15 cellular contexts compared by ENCODE assay signal in the genomic region with DNA sequence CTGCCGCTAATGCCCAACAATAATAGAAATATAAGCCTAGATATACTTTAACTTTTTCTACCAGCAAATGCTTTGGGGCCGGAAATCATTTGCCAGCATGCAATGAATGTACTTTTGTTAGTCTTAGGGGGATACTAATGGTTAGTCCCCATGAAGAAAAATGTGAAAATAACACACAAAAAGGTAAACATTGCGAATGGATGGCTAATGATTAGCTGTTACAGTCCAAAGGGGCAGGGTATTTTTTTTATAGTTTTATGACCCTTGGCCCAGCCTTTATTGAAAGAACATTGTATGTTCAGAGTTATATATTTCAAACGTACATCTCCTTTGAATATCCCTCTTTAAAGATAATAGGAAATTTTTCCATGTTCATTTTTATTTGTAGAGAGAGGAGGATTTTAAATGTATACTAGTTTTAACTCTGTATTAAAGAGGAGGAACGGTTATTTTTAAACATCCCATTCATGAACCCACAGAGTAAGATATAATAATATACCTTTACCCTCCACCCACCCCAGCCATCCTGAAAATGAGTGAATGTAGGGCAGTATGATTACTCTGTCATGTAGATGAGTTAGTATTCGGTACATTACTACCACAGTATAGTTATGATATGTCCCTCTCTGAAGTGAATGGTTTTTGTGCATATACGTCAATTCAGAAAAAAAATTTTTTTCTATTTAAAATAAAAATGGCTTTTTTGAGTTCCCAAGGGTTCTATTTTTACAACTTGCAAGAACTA.
DNase-seq lines count a peak whose midpoint lies in the region; ATAC-seq and TF ChIP-seq lines count a peak whose summit lies in the region.
"Had no signal": no experiment of that assay in that cellular context is flagged by ENCODE, and none has a peak within 500 bp of the region (broad histone marks: within the 10 kb centered on the region; RNA-seq: fewer than 3 reads in every experiment).

No MANE protein-coding gene starts in this region.

- H3K14ac ChIP-seq in neuronal stem cell (ENCODE audit: low read length): no peak overlapping the region

- peak overlapping the region; percentile 81 for H3K4me3 Mint-ChIP-seq in activated T-helper 17 cell treated with anti-CD3 and anti-CD28 coated beads, Interleukin-2, amount 50 U/mL, for 72 hours
- no peak overlapping the region for H3K4me3 Mint-ChIP-seq in T-cell
- H3K4me3 Mint-ChIP-seq: neural crest cell had no signal

- H3K79me1 ChIP-seq in neuronal stem cell (ENCODE audit: low read depth, low read length): no peaks in the 10 kb centered on the region

- peaks cover 38% of the 10 kb centered on the region for H3F3A ChIP-seq in DOHH2 (ENCODE audit: control insufficient read depth, insufficient read depth)

- no peak overlapping the region for H2BK5ac ChIP-seq in neuronal stem cell (ENCODE audit: low read length)

- H3K27ac Mint-ChIP-seq in activated T-helper 17 cell treated with anti-CD3 and anti-CD28 coated beads, Interleukin-2, amount 50 U/mL, for 72 hours: peak overlapping the region; percentile 93
- H3K27ac Mint-ChIP-seq in T-cell: no peak overlapping the region

- H3K9me3 Mint-ChIP-seq in activated T-helper 17 cell treated with anti-CD3 and anti-CD28 coated beads, Interleukin-2, amount 50 U/mL, for 72 hours: no peaks in the 10 kb centered on the region
- H3K9me3 Mint-ChIP-seq in T-cell: peaks cover 0 to 5% (median 2%) of the 10 kb centered on the region in 3 donors
- H3K9me3 Mint-ChIP-seq: effector memory CD8-positive, alpha-beta T cell; neural crest cell had no signal

- POLR2A ChIA-PET in T-cell (lab: Charles Lee): no interaction called here

- H3K4me1 ChIP-seq in DOHH2 (ENCODE audit: control insufficient read depth, low read length): peaks cover 100% of the 10 kb centered on the region
- H3K4me1 ChIP-seq in muscle layer of duodenum (ENCODE audit: control insufficient read depth in 1 of 2, insufficient read depth in 2 of 2, low read length in 2 of 2): peaks cover 18% of the 10 kb centered on the region in 2 donors
- no peaks in the 10 kb centered on the region for H3K4me1 ChIP-seq in neuronal stem cell (ENCODE audit: control insufficient read depth in 2 of 2, insufficient read depth in 1 of 2, low read depth in 1 of 2, low read length in 2 of 2)

- no peaks in the 10 kb centered on the region for H3K9me2 ChIP-seq in DOHH2 (replicated peaks; ENCODE audit: control insufficient read depth, low read length)

- no peak for TF ChIP-seq CTCF in DOHH2 (IDR thresholded peaks at IDR 0.05; ENCODE audit: low read depth, low read length, poor library complexity, severe bottlenecking)

- CTCF ChIA-PET in T-cell (lab: Charles Lee): interaction anchor here in 1 of 2 donors (1.5 kb wide), 1 partner anchor 280 kb away, joined by 4 read pairs; no protein-coding TSS in a partner anchor

- H4K8ac ChIP-seq in neuronal stem cell (ENCODE audit: low read depth, low read length): no peak overlapping the region

- H3K9me3 ChIP-seq in DOHH2 (ENCODE audit: control insufficient read depth, insufficient read depth, low read length): no peaks in the 10 kb centered on the region
- H3K9me3 ChIP-seq in muscle layer of duodenum (ENCODE audit: control insufficient read depth in 1 of 2, low read length in 2 of 2): no peaks in the 10 kb centered on the region
- H3K9me3 ChIP-seq in neuronal stem cell (replicated peaks in 1 of 2; ENCODE audit: control insufficient read depth in 2 of 2, insufficient read depth in 1 of 2, low read depth in 1 of 2, low read length in 2 of 2): no peaks in the 10 kb centered on the region
- H3K9me3 ChIP-seq: upper lobe of left lung had no signal

- DNase-seq in putamen (ENCODE audit: low spot score) (no peak), neuronal stem cell (ENCODE audit: low spot score) (no peak), amniotic stem cell (lab: John Stamatoyannopoulos, UW) (no peak), T-cell (no peak)
- DNase-seq: effector memory CD8-positive, alpha-beta T cell; NCI-H1048; T-helper 9 cell; upper lobe of left lung had no signal

- ATAC-seq in HG02610 (IDR thresholded peaks at IDR 0.05; ENCODE audit: unreplicated experiment) (peak; percentile 61), T-cell (replicated peaks in 1 of 4) (no peak)
- ATAC-seq in activated T-helper 17 cell treated with anti-CD3 and anti-CD28 coated beads, Interleukin-2, amount 50 U/mL, for 72 hours (replicated peaks): peak; percentile 84

- no peak overlapping the region for H3K18ac ChIP-seq in neuronal stem cell (ENCODE audit: low read length)

- H4K91ac ChIP-seq in neuronal stem cell (ENCODE audit: low read depth, low read length, poor library complexity): no peak overlapping the region

- no peak overlapping the region for H3K23ac ChIP-seq in neuronal stem cell (ENCODE audit: low read depth, low read length, poor library complexity)

- H3K4me1 Mint-ChIP-seq in activated T-helper 17 cell treated with anti-CD3 and anti-CD28 coated beads, Interleukin-2, amount 50 U/mL, for 72 hours: peaks cover 35% of the 10 kb centered on the region
- peaks cover 58 to 84% (median 68%) of the 10 kb centered on the region in 3 donors for H3K4me1 Mint-ChIP-seq in T-cell

- H2AFZ ChIP-seq in neuronal stem cell (ENCODE audit: low read length): no peak overlapping the region

- WGBS in neuronal stem cell (ENCODE audit: extremely low coverage in 2 of 2, insufficient read length in 2 of 2, insufficient replicate concordance in 1 of 2), 2 donors: no CpG with 5 or more reads among the region's 7 CpGs

- no peak overlapping the region for H2AK5ac ChIP-seq in neuronal stem cell (ENCODE audit: low read depth, low read length)

- peaks cover 65% of the 10 kb centered on the region for H3K36me3 ChIP-seq in DOHH2 (ENCODE audit: control insufficient read depth, low read length)
- H3K36me3 ChIP-seq in muscle layer of duodenum (ENCODE audit: control insufficient read depth in 1 of 2, insufficient read depth in 2 of 2, low read length in 2 of 2): no peaks in the 10 kb centered on the region
- H3K36me3 ChIP-seq in neuronal stem cell (replicated peaks in 1 of 2; ENCODE audit: control insufficient read depth in 2 of 2, insufficient read depth in 2 of 2, low read length in 2 of 2): no peaks in the 10 kb centered on the region
- H3K36me3 ChIP-seq: upper lobe of left lung had no signal

- H3K27ac ChIP-seq in DOHH2 (ENCODE audit: low read depth, low read length) (peak overlapping the region; percentile 94), muscle layer of duodenum (ENCODE audit: low read length) (peak overlapping the region; percentile 64), neuronal stem cell (replicated peaks; ENCODE audit: low read length) (no peak overlapping the region)
- H3K27ac ChIP-seq: RWPE1, upper lobe of left lung had no signal

- H3K27me3 Mint-ChIP-seq in activated T-helper 17 cell treated with anti-CD3 and anti-CD28 coated beads, Interleukin-2, amount 50 U/mL, for 72 hours: no peaks in the 10 kb centered on the region
- no peaks in the 10 kb centered on the region for H3K27me3 Mint-ChIP-seq in T-cell
- H3K27me3 Mint-ChIP-seq: effector memory CD8-positive, alpha-beta T cell had no signal

- no peak overlapping the region for H2BK12ac ChIP-seq in neuronal stem cell (ENCODE audit: low read length)

- no peak overlapping the region for H3K9ac ChIP-seq in neuronal stem cell (ENCODE audit: low read depth, low read length, poor library complexity)

- H2BK120ac ChIP-seq in neuronal stem cell (ENCODE audit: low read depth, low read length): no peak overlapping the region

- no peak overlapping the region for H3K4ac ChIP-seq in neuronal stem cell (ENCODE audit: low read length)

- H3K79me2 ChIP-seq in DOHH2 (ENCODE audit: control insufficient read depth, low read length): peaks cover 73% of the 10 kb centered on the region

- H2BK15ac ChIP-seq in neuronal stem cell (ENCODE audit: low read length): no peak overlapping the region

- H3K36me3 Mint-ChIP-seq in activated T-helper 17 cell treated with anti-CD3 and anti-CD28 coated beads, Interleukin-2, amount 50 U/mL, for 72 hours (ENCODE audit: low read depth): peaks cover 85% of the 10 kb centered on the region
- peaks cover 56% of the 10 kb centered on the region for H3K36me3 Mint-ChIP-seq in T-cell

- H3K4me3 ChIP-seq in DOHH2 (ENCODE audit: low read length): peak overlapping the region; percentile 59
- H3K4me3 ChIP-seq in muscle layer of duodenum (ENCODE audit: low read depth in 1 of 2, low read length in 2 of 2): no peak overlapping the region
- no peak overlapping the region for H3K4me3 ChIP-seq in neuronal stem cell (ENCODE audit: low read length in 2 of 2)
- H3K4me3 ChIP-seq: skin epidermis, upper lobe of left lung had no signal

- H3K27me3 ChIP-seq in DOHH2 (ENCODE audit: control insufficient read depth, low read length) (no peaks in the 10 kb centered on the region), muscle layer of duodenum (ENCODE audit: low read depth, low read length) (no peaks in the 10 kb centered on the region), neuronal stem cell (ENCODE audit: control insufficient read depth in 3 of 3, insufficient read depth in 3 of 3, low read depth in 1 of 3, low read length in 3 of 3) (no peaks in the 10 kb centered on the region)
- H3K27me3 ChIP-seq: upper lobe of left lung had no signal

- no peaks in the 10 kb centered on the region for H4K20me1 ChIP-seq in DOHH2 (ENCODE audit: control insufficient read depth, insufficient read depth, low read depth, low read length)

- H3K4me2 ChIP-seq in DOHH2 (ENCODE audit: low read length) (peak overlapping the region; percentile 82), neuronal stem cell (ENCODE audit: insufficient read depth, low read length, poor library complexity, severe bottlenecking) (no peak overlapping the region)

Comparison
In these comparisons a context has a peak if more than half of its experiments do, and no peak if none do; other contexts are left out.
1. ATAC-seq: peak in HG02610 (single experiment) and activated T-helper 17 cell treated with anti-CD3 and anti-CD28 coated beads, Interleukin-2, amount 50 U/mL, for 72 hours (single experiment); none in T-cell (0 of 4).